1 cellular context compared by ENCODE assay signal in genomic region chr21:29321217-29321616, GRCh38.
TF ChIP-seq lines count a peak whose summit lies in the region.

No MANE protein-coding gene starts in this region.

TF ChIP-seq in GM12878, 131 proteins besides CTCF, POLR2A, EP300 and RAD21 (continued from another document):
- peak; percentile 92 for TF ChIP-seq ZBTB33 (IDR thresholded peaks at IDR 0.05)
